In the genomic region with DNA sequence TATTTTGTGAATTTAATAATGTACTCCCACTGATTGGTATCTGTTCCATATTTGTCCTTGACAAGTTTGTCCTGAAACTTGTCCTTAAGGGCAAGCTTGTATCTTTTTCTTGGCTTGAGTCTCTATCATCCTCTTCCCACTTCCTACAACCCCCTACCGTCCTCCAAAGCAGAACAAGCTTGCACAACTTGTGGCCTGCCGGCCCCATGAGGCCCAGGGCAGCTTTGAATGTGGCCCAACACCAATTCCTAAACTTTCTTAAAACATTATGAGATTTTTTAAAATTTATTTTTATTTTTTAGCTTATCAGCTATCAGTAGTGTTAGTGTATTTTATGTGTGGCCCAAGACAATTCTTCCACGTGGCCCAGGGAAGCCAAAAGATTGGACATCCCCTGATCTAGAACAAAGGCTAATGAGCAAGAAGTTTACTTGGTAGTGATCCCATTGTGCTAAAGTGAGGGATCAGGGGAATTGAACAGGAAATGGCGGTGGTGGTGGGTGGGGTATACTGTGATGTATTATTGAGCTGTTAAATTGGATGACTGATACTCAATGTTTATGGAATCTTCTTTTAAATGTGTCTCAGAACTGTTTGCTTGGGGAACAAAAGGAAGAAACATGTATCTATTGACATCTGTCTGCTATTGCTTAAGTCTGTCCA, we compare ENCODE assay signal across 19 cellular contexts.
"Had no signal": no experiment of that assay in that cellular context is flagged by ENCODE, and none has a peak within 500 bp of the region (broad histone marks: within the 10 kb centered on the region; RNA-seq: fewer than 3 reads in every experiment).

No MANE protein-coding gene starts in this region.

- H3K36me3 ChIP-seq: upper lobe of right lung, WERI-Rb-1 had no signal

- H3K27ac ChIP-seq: hepatocyte, upper lobe of right lung, WERI-Rb-1 had no signal

- ATAC-seq: activated CD8-positive, alpha-beta T cell treated with anti-CD3 and anti-CD28 coated beads, Interleukin-2, amount 10 ng/mL, durations not matched to agents 7 days and 5 days; natural killer cell; upper lobe of right lung had no signal

- H3K4me3 ChIP-seq: hepatocyte, upper lobe of right lung had no signal

- H3K9me3 ChIP-seq: upper lobe of right lung had no signal

- FAIRE-seq: frontal cortex, TTC549 had no signal

- H3K4me1 ChIP-seq: upper lobe of right lung had no signal

- DNase-seq: activated CD4-positive, alpha-beta T cell treated with anti-CD3 and anti-CD28 coated beads for 1 hour; activated CD4-positive, alpha-beta T cell treated with anti-CD3 and anti-CD28 coated beads, Interleukin-2, amount 50 U/mL, for 1 hour; activated CD8-positive, alpha-beta T cell treated with anti-CD3 and anti-CD28 coated beads, Interleukin-2, amount 10 ng/mL, durations not matched to agents 7 days and 5 days; activated gamma-delta T cell treated with Interleukin-2 at 50 U/mL for 16 hours; activated T-cell treated with anti-CD3 and anti-CD28 coated beads, Interleukin-2, amount 50 U/mL, for 1 hour; aorta; caudate nucleus; effector memory CD4-positive, alpha-beta T cell; glutamatergic neuron; midbrain; natural killer cell; retina; stimulated activated CD4-positive, alpha-beta T cell treated with anti-CD3 and anti-CD28 coated beads, Interleukin-4, amount 100 ng/mL, for 24 hours; stimulated activated naive CD4-positive, alpha-beta T cell treated with Interleukin-2 at 50 U/mL for 16 hours; upper lobe of right lung; WERI-Rb-1 had no signal

- H3K27me3 ChIP-seq: hepatocyte, upper lobe of right lung had no signal
